In the genomic region with DNA sequence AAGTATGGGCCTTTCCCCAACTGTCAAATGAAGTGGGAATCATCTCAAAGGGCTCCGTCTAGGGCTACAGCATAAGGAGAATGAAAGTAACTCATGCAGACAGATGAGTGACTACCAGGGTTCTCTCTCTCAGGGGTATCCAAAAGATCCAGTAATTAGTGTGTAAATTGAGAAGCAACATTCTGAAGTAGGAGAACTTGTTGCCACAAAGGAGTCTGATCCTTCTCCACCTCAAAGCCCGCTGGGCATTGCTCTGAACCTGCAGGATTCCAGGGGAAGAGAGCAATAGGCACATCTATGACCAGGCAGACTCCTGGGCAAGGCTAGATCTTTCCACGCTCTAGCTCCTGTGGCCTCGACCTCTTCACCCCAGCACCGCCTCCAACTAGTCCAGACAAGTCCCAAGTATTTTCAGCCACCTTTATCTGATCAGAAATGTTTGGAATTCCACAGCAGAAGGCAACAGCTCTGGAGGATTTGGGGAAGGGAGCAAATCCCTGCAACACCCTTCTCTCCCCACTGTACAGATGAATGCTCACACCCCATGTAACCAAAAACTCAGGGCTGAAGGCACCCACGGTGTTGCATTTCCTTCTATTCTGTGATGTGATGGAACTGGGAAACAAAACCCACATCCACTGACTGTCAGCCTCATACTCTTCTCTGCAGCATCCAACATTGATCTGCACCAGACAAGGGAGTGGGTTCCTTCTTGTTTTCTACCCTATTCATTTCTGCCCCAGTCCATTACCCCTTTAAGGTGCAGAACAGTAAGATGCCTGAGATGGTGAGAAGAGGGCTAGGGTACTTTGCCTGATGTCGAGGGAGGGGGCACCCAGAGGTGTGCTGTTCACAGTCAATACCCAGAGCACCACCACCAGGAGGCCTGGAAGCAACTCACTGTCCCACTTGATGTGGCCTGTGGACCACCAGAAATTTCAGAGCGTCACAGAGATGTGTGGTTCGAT, we compare ENCODE assay signal across 11 cellular contexts. TPM values are rescaled to one million over a fixed set of nuclear protein-coding genes. Genes with fewer than 3 reads are reported as not detected.
A peak's percentile ranks its signal among the peaks of the same experiment; 100 is the strongest.
DNase-seq lines count a peak whose midpoint lies in the region; ATAC-seq, FAIRE-seq and TF ChIP-seq lines count a peak whose summit lies in the region.
"Had no signal": no experiment of that assay in that cellular context is flagged by ENCODE, and none has a peak within 500 bp of the region (broad histone marks: within the 10 kb centered on the region; RNA-seq: fewer than 3 reads in every experiment).

No MANE protein-coding gene starts in this region.

- WGBS in upper lobe of left lung, 2 donors = 69 to 78% methylated on average over 5 to 9 of the region's 9 CpGs

- TF ChIP-seq POLR2A in upper lobe of left lung (IDR thresholded peaks at IDR 0.05) = no peak

- no peaks in the 10 kb centered on the region for H3K9me3 ChIP-seq in left ventricle myocardium inferior (replicated peaks)
- H3K9me3 ChIP-seq in astrocyte (ENCODE audit: insufficient read depth, low read depth, low read length) = no peaks in the 10 kb centered on the region
- H3K9me3 ChIP-seq in left lung = no peaks in the 10 kb centered on the region
- no peaks in the 10 kb centered on the region for H3K9me3 ChIP-seq in upper lobe of left lung

- peaks cover 72% of the 10 kb centered on the region for H3K4me1 Mint-ChIP-seq in astrocyte (ENCODE audit: low read depth, unreplicated experiment)

- intact Hi-C loops in left ventricle myocardium inferior (cut with micrococcal nuclease) (no loop called here), cardiac septum (cut with DNase I) (no loop called here), left lung (cut with DNase I) (no loop called here)

- H3K36me3 ChIP-seq in left ventricle myocardium inferior (peaks cover 21% of the 10 kb centered on the region), astrocyte (ENCODE audit: insufficient read depth, low read length) (peaks cover 9% of the 10 kb centered on the region), left lung (peaks cover 0 to 43% of the 10 kb centered on the region in 2 donors), upper lobe of left lung (peaks cover 0 to 53% (median 12%) of the 10 kb centered on the region in 4 donors), H7 (replicated peaks; ENCODE audit: control insufficient read depth, insufficient read depth, low read length) (peaks cover 9% of the 10 kb centered on the region)

- H3K4me3 Mint-ChIP-seq in astrocyte (ENCODE audit: unreplicated experiment) = peak overlapping the region; percentile 15

- H3K4me3 ChIP-seq in left ventricle myocardium inferior = no peak overlapping the region
- H3K4me3 ChIP-seq in astrocyte (ENCODE audit: insufficient read depth, low read depth, low read length) = no peak overlapping the region
- no peak overlapping the region for H3K4me3 ChIP-seq in left lung
- H3K4me3 ChIP-seq in upper lobe of left lung = no peak overlapping the region
- H3K4me3 ChIP-seq in H7 (ENCODE audit: insufficient read depth, low read depth, low read length) = no peak overlapping the region

- no peak for TF ChIP-seq EP300 in upper lobe of left lung (IDR thresholded peaks at IDR 0.05)

- H3K36me3 Mint-ChIP-seq in astrocyte (ENCODE audit: low read depth, unreplicated experiment) = peaks cover 41% of the 10 kb centered on the region

- TF ChIP-seq CTCF in left ventricle myocardium inferior (IDR thresholded peaks at IDR 0.05; ENCODE audit: borderline replicate concordance) (no peak), astrocyte (IDR thresholded peaks at IDR 0.05; ENCODE audit: insufficient read depth, low read depth, low read length) (no peak), left lung (IDR thresholded peaks at IDR 0.05) (no peak), upper lobe of left lung (IDR thresholded peaks at IDR 0.05) (no peak), omental fat pad (IDR thresholded peaks at IDR 0.05) (no peak)

- H3K27me3 Mint-ChIP-seq in astrocyte (ENCODE audit: low read depth, unreplicated experiment) = no peaks in the 10 kb centered on the region

- H3K9me3 Mint-ChIP-seq in astrocyte (ENCODE audit: unreplicated experiment) = no peaks in the 10 kb centered on the region

- H4K20me1 ChIP-seq in astrocyte (ENCODE audit: insufficient read depth, low read length) = peaks cover 56% of the 10 kb centered on the region

- H2AFZ ChIP-seq in astrocyte (ENCODE audit: low read depth, low read length) = no peak overlapping the region

- peaks cover 91% of the 10 kb centered on the region for H3K79me2 ChIP-seq in astrocyte (ENCODE audit: insufficient read depth, low read length)

- H3K4me2 ChIP-seq in astrocyte (ENCODE audit: low read length) = peak overlapping the region; percentile 21

- DNase-seq in left ventricle myocardium inferior = no peak
- no peak for DNase-seq in cardiac septum (ENCODE audit: low spot score)
- peak; percentile 64 for DNase-seq in astrocyte (ENCODE audit: low read depth)
- DNase-seq in left lung = no peak
- no peak for DNase-seq in upper lobe of left lung
- no peak for DNase-seq in H7
- no peak for DNase-seq in omental fat pad (ENCODE audit: low spot score)
- DNase-seq in ureter (ENCODE audit: low spot score) = no peak
- DNase-seq: activated CD8-positive, alpha-beta memory T cell treated with anti-CD3 and anti-CD28 coated beads for 24 hours; NCI-H2081 had no signal

- ATAC-seq in left lung (peak; percentile 65), upper lobe of left lung (ENCODE audit: low FRiP score in 2 of 2) (no peak), omental fat pad (ENCODE audit: low FRiP score) (no peak)

- H3K9ac ChIP-seq in astrocyte (ENCODE audit: low read length) = peak overlapping the region; percentile 7

- peaks cover 100% of the 10 kb centered on the region for H3K4me1 ChIP-seq in left ventricle myocardium inferior
- H3K4me1 ChIP-seq in astrocyte (ENCODE audit: insufficient read depth, low read length) = peaks cover 36% of the 10 kb centered on the region
- H3K4me1 ChIP-seq in left lung = peaks cover 36 to 95% of the 10 kb centered on the region in 2 donors
- H3K4me1 ChIP-seq in upper lobe of left lung = peaks cover 81 to 98% (median 92%) of the 10 kb centered on the region in 4 donors

- no peak for FAIRE-seq in astrocyte (lab: Jason Lieb, UNC)

- H3K27me3 ChIP-seq in left ventricle myocardium inferior (ENCODE audit: low read depth) = no peaks in the 10 kb centered on the region
- H3K27me3 ChIP-seq in astrocyte (ENCODE audit: insufficient read depth, low read length) = no peaks in the 10 kb centered on the region
- no peaks in the 10 kb centered on the region for H3K27me3 ChIP-seq in left lung
- no peaks in the 10 kb centered on the region for H3K27me3 ChIP-seq in upper lobe of left lung
- no peaks in the 10 kb centered on the region for H3K27me3 ChIP-seq in H7 (ENCODE audit: control insufficient read depth, insufficient read depth, low read length)

- peak overlapping the region; percentile 95 for H3K27ac ChIP-seq in left ventricle myocardium inferior (replicated peaks)
- no peak overlapping the region for H3K27ac ChIP-seq in astrocyte (ENCODE audit: low read depth, low read length)
- H3K27ac ChIP-seq in left lung = peak overlapping the region in 1 of 2 donors; percentile 77
- H3K27ac ChIP-seq in upper lobe of left lung = peak overlapping the region; percentile 42 to 90 (median 68)

- H3K27ac Mint-ChIP-seq in astrocyte (ENCODE audit: unreplicated experiment) = peak overlapping the region; percentile 94

RNA-seq across cellular contexts. Expression of gene COX4I2, which starts 41.0 kb away (rescaled TPM):
- total RNA-seq in left ventricle myocardium inferior = 7.6 TPM
- 11.3 TPM for total RNA-seq in cardiac septum
- not detected in 2 replicates for total RNA-seq in astrocyte
- total RNA-seq in left lung = 10 to 100 TPM; 13.5 to 15.7 TPM
- total RNA-seq in upper lobe of left lung = 10 to 100 TPM in 4 of 6 donors, 1 to 10 TPM in 2; 1.9 to 24.3 (median 13.5) TPM
- total RNA-seq in H7 (2014; rRNA removed; shearing (Covaris generic)) = 0.21 TPM in 1 of 2 replicates, not detected in the other
- 10 to 100 TPM in 1 of 4 donors, 1 to 10 TPM in 2, not detected in 1; 1.0 to 17.0 (median 1.8) TPM for total RNA-seq in omental fat pad
- 4.0 TPM for total RNA-seq in ureter
- total RNA-seq: Daoy had no signal

RNA-seq across cellular contexts. Expression of gene BCL2L1, which starts 44.0 kb away (rescaled TPM):
- total RNA-seq in left ventricle myocardium inferior = 53.2 TPM
- total RNA-seq in cardiac septum = 42.5 TPM
- 103 and 149 TPM in 2 replicates for total RNA-seq in astrocyte
- total RNA-seq in left lung = 100 to 1,000 TPM; 122 to 181 TPM
- 100 to 1,000 TPM; 131 to 245 (median 182) TPM for total RNA-seq in upper lobe of left lung
- total RNA-seq in H7 (2014; rRNA removed; shearing (Covaris generic)) = 38.5 and 53.6 TPM in 2 replicates
- 100 to 1,000 TPM in 2 of 4 donors, 10 to 100 TPM in 2; 65.0 to 140 (median 112) TPM for total RNA-seq in omental fat pad
- 91.4 TPM for total RNA-seq in ureter
